In genomic region chr19:40341601-40342482, GRCh38 we compare ENCODE assay signal across 12 cellular contexts. TPM values are rescaled to one million over a fixed set of nuclear protein-coding genes. Genes with fewer than 3 reads are reported as not detected.
DNase-seq lines count a peak whose midpoint lies in the region; ATAC-seq and TF ChIP-seq lines count a peak whose summit lies in the region.
"Had no signal": no experiment of that assay in that cellular context is flagged by ENCODE, and none has a peak within 500 bp of the region (broad histone marks: within the 10 kb centered on the region; RNA-seq: fewer than 3 reads in every experiment).

No MANE protein-coding gene starts in this region.

- peaks cover 5% of the 10 kb centered on the region; the same call in 1 of the 2 replicates for H3K36me3 Mint-ChIP-seq in WTC11

- 0 out of 2 replicates have a peak overlapping the region, but pooled peaks have one; percentile 19 for H3K27ac Mint-ChIP-seq in WTC11

- 77% methylated on average over 8 of the region's 9 CpGs for WGBS in esophagus muscularis mucosa

- TF ChIP-seq CTCF in WTC11 (IDR thresholded peaks at IDR 0.05) = no peak
- no peak for TF ChIP-seq CTCF in esophagus muscularis mucosa (IDR thresholded peaks at IDR 0.05)
- TF ChIP-seq CTCF in tibial artery (IDR thresholded peaks at IDR 0.05) = no peak

- POLR2A ChIA-PET in WTC11 (lab: Charles Lee) = no interaction called here

- H3K27ac ChIP-seq in esophagus muscularis mucosa (replicated peaks in 1 of 4) = peak overlapping the region; percentile 54 to 71 (median 66)
- peak overlapping the region; percentile 85 to 90 for H3K27ac ChIP-seq in tibial artery
- H3K27ac ChIP-seq: body of pancreas had no signal

- H3K36me3 ChIP-seq in esophagus muscularis mucosa = peaks cover 0 to 23% (median 14%) of the 10 kb centered on the region in 4 donors
- H3K36me3 ChIP-seq in tibial artery = peaks cover 0 to 11% (median 0%) of the 10 kb centered on the region in 3 donors

- ATAC-seq in WTC11 = no peak
- no peak for ATAC-seq in HG03432 (IDR thresholded peaks at IDR 0.05; ENCODE audit: unreplicated experiment)
- no peak for ATAC-seq in activated CD4-positive, CD25-positive, alpha-beta regulatory T cell treated with anti-CD3 and anti-CD28 coated beads, Interleukin-2, amount 50 U/mL, for 24 hours
- ATAC-seq: body of pancreas had no signal

- TF ChIP-seq POLR2A in esophagus muscularis mucosa (IDR thresholded peaks at IDR 0.05; ENCODE audit: low read depth) = no peak

- intact Hi-C loops in esophagus muscularis mucosa (cut with DNase I) (no loop called here), tibial artery (cut with DNase I; ENCODE audit: low total_unique reads) (no loop called here)

- no peaks in the 10 kb centered on the region for H3K9me3 Mint-ChIP-seq in WTC11

- H3K9me3 ChIP-seq in esophagus muscularis mucosa = no peaks in the 10 kb centered on the region
- no peaks in the 10 kb centered on the region for H3K9me3 ChIP-seq in tibial artery
- H3K9me3 ChIP-seq: body of pancreas had no signal

- CTCF ChIA-PET in WTC11 (lab: Charles Lee) = no interaction called here

- no peaks in the 10 kb centered on the region for H3K27me3 Mint-ChIP-seq in WTC11 (ENCODE audit: low read depth)

- peaks cover 12 to 35% (median 23%) of the 10 kb centered on the region in 4 donors for H3K4me1 ChIP-seq in esophagus muscularis mucosa
- H3K4me1 ChIP-seq in tibial artery = peaks cover 0 to 47% (median 22%) of the 10 kb centered on the region in 4 donors
- H3K4me1 ChIP-seq: body of pancreas had no signal

- no peak for TF ChIP-seq EP300 in esophagus muscularis mucosa (IDR thresholded peaks at IDR 0.05)

- H3K4me3 Mint-ChIP-seq in WTC11 = no peak overlapping the region

- H3K27me3 ChIP-seq in esophagus muscularis mucosa (no peaks in the 10 kb centered on the region), tibial artery (no peaks in the 10 kb centered on the region)
- H3K27me3 ChIP-seq: body of pancreas had no signal

- no peaks in the 10 kb centered on the region for H3K4me1 Mint-ChIP-seq in WTC11

- no peak for DNase-seq in WTC11 (ENCODE audit: low spot score)
- no peak for DNase-seq in esophagus muscularis mucosa (ENCODE audit: extremely low spot score)
- DNase-seq in midbrain (lab: John Stamatoyannopoulos, UW) = peak; percentile 47
- peak; percentile 36 to 87 for DNase-seq in tibial artery
- no peak for DNase-seq in stimulated activated CD8-positive, alpha-beta memory T cell treated with anti-CD3 and anti-CD28 coated beads, Interleukin-4, amount 100 ng/mL, for 48 hours
- DNase-seq: body of pancreas, DMS 273 treated with DMSO at 0.1 percent for 48 hours, NCI-H187 had no signal

- no peak overlapping the region for H3K4me3 ChIP-seq in esophagus muscularis mucosa
- H3K4me3 ChIP-seq in tibial artery = peak overlapping the region; percentile 36 to 49
- H3K4me3 ChIP-seq: body of pancreas had no signal

TF ChIP-seq in WTC11, 78 proteins besides CTCF, POLR2A, EP300 and RAD21:
- TF ChIP-seq ZBTB43 (CRISPR knock-in tag; IDR thresholded peaks at IDR 0.05) (no peak), ZNF423 (CRISPR knock-in tag; IDR thresholded peaks at IDR 0.05) (no peak), EMX1 (CRISPR knock-in tag; IDR thresholded peaks at IDR 0.05) (no peak), GTF2I (CRISPR knock-in tag; conservative IDR thresholded peaks at IDR 0.05) (no peak), ZNF671 (CRISPR knock-in tag; IDR thresholded peaks at IDR 0.05) (no peak), ZNF138 (CRISPR knock-in tag; conservative IDR thresholded peaks at IDR 0.05) (no peak), JAZF1 (CRISPR knock-in tag; IDR thresholded peaks at IDR 0.05) (no peak), MYBL2 (CRISPR knock-in tag; IDR thresholded peaks at IDR 0.05) (no peak), TCF7 (CRISPR knock-in tag; IDR thresholded peaks at IDR 0.05; ENCODE audit: low read depth) (no peak), FOXJ3 (CRISPR knock-in tag; IDR thresholded peaks at IDR 0.05; ENCODE audit: borderline replicate concordance) (no peak), MLX (CRISPR knock-in tag; IDR thresholded peaks at IDR 0.05) (no peak), ZSCAN18 (CRISPR knock-in tag; IDR thresholded peaks at IDR 0.05) (no peak), NR1H2 (CRISPR knock-in tag; IDR thresholded peaks at IDR 0.05) (no peak), GABPB1 (CRISPR knock-in tag; IDR thresholded peaks at IDR 0.05) (no peak), HMGXB4 (CRISPR knock-in tag; IDR thresholded peaks at IDR 0.05) (no peak), ATF2 (CRISPR knock-in tag; IDR thresholded peaks at IDR 0.05; ENCODE audit: borderline replicate concordance, low read depth) (no peak), ESRRA (CRISPR knock-in tag; IDR thresholded peaks at IDR 0.05; ENCODE audit: borderline replicate concordance) (no peak), ZNF396 (CRISPR knock-in tag; IDR thresholded peaks at IDR 0.05; ENCODE audit: borderline replicate concordance) (no peak)
TF ChIP-seq in WTC11: peak in this region for 0.

RNA-seq across cellular contexts. Expression of gene C19orf47, which starts 6.4 kb away (rescaled TPM):
- total RNA-seq in WTC11 (2021) = 14.7 to 17.2 TPM (median 15.6 TPM) in 3 replicates
- 10 to 100 TPM; 17.9 to 42.6 (median 26.8) TPM for total RNA-seq in esophagus muscularis mucosa

RNA-seq across cellular contexts. Expression of gene PLD3, which starts 6.7 kb away (rescaled TPM):
- 190 to 200 TPM (median 193 TPM) in 3 replicates for total RNA-seq in WTC11 (2021)
- 100 to 1,000 TPM; 206 to 280 (median 223) TPM for total RNA-seq in esophagus muscularis mucosa

RNA-seq across cellular contexts. Expression of gene HIPK4, which starts 48.1 kb away (rescaled TPM):
- total RNA-seq in WTC11 (2021) (0.21 to 0.31 TPM (median 0.25 TPM) in 3 replicates), esophagus muscularis mucosa (under 1 TPM; under 0.01 to 0.63 (median 0.42) TPM)
- total RNA-seq: body of pancreas; lung microvascular endothelial cell; T-helper 2 cell treated with Interferon-gamma antibody and Interleukin-4, amounts not matched to agents 100 ng/mL and 5 ng/mL, for 36 hours had no signal

RNA-seq across cellular contexts. Expression of gene AKT2, which starts 56.7 kb away (rescaled TPM):
- 156 to 174 TPM (median 161 TPM) in 3 replicates for total RNA-seq in WTC11 (2021)
- total RNA-seq in esophagus muscularis mucosa = 10 to 100 TPM; 53.3 to 82.1 (median 64.0) TPM

Comparison
In these comparisons a context has a peak if more than half of its experiments do, and no peak if none do; other contexts are left out.
1. DNase-seq: peak in midbrain (single experiment) and tibial artery (2 of 2); none in WTC11 (single experiment), esophagus muscularis mucosa (single experiment) and stimulated activated CD8-positive, alpha-beta memory T cell treated with anti-CD3 and anti-CD28 coated beads, Interleukin-4, amount 100 ng/mL, for 48 hours (single experiment).
2. H3K4me3 ChIP-seq: peak in tibial artery (2 of 2); none in esophagus muscularis mucosa (0 of 4).